33 cellular contexts compared by ENCODE assay signal in genomic region chr14:76662580-76662979, GRCh38.
"Had no signal": no experiment of that assay in that cellular context is flagged by ENCODE, and none has a peak within 500 bp of the region (broad histone marks: within the 10 kb centered on the region; RNA-seq: fewer than 3 reads in every experiment).

No MANE protein-coding gene starts in this region.

- H3K4me1 ChIP-seq: adrenal gland, body of pancreas, breast epithelium had no signal

- H3K4me3 ChIP-seq: adrenal gland, body of pancreas, breast epithelium had no signal

- ATAC-seq: activated CD8-positive, alpha-beta T cell treated with anti-CD3 and anti-CD28 coated beads for 36 hours; activated naive CD4-positive, alpha-beta T cell treated with anti-CD3 and anti-CD28 coated beads, Interleukin-2, amount 50 U/mL, for 72 hours; activated T-cell treated with anti-CD3 and anti-CD28 coated beads, Interleukin-2, amount 50 U/mL, for 4 hours; activated T-cell treated with anti-CD3 and anti-CD28 coated beads, Interleukin-2, amount 50 U/mL, for 72 hours; activated T-helper 17 cell treated with anti-CD3 and anti-CD28 coated beads, Interleukin-2, amount 50 U/mL, for 72 hours; body of pancreas had no signal

- DNase-seq: activated B cell treated with CpG ODN at 0.5 μM for 24 hours; activated CD4-positive, alpha-beta memory T cell treated with anti-CD3 and anti-CD28 coated beads for 36 hours; activated CD4-positive, alpha-beta T cell treated with anti-CD3 and anti-CD28 coated beads for 4 hours; activated CD4-positive, alpha-beta T cell treated with anti-CD3 and anti-CD28 coated beads, Interleukin-2, amount 10 ng/mL, durations not matched to agents 24 days and 14 days; activated CD4-positive, alpha-beta T cell treated with anti-CD3 and anti-CD28 coated beads, Interleukin-2, amount 50 U/mL, for 1 hour; activated CD4-positive, alpha-beta T cell treated with anti-CD3 and anti-CD28 coated beads, Interleukin-2, amount 50 U/mL, for 4 hours; activated CD4-positive, CD25-positive, alpha-beta regulatory T cell treated with anti-CD3 and anti-CD28 coated beads, Interleukin-2, amount 50 U/mL, for 72 hours; activated CD8-positive, alpha-beta memory T cell treated with anti-CD3 and anti-CD28 coated beads, Interleukin-2, amount 50 U/mL, for 4 hours; activated CD8-positive, alpha-beta T cell treated with anti-CD3 and anti-CD28 coated beads for 36 hours; activated effector memory CD4-positive, alpha-beta T cell treated with anti-CD3 and anti-CD28 coated beads, Interleukin-2, amount 50 U/mL, for 16 hours; activated gamma-delta T cell treated with Interleukin-2 at 50 U/mL for 16 hours; activated naive CD4-positive, alpha-beta T cell; activated naive CD4-positive, alpha-beta T cell treated with anti-CD3 and anti-CD28 coated beads for 36 hours; activated naive CD4-positive, alpha-beta T cell treated with anti-CD3 and anti-CD28 coated beads, Interleukin-2, amount 50 U/mL, for 16 hours; activated naive CD8-positive, alpha-beta T cell treated with anti-CD3 and anti-CD28 coated beads for 36 hours; activated T-cell treated with anti-CD3 and anti-CD28 coated beads for 4 hours; activated T-cell treated with anti-CD3 and anti-CD28 coated beads, Interleukin-2, amount 50 U/mL, for 1 hour; activated T-cell treated with anti-CD3 and anti-CD28 coated beads, Interleukin-2, amount 50 U/mL, for 4 hours; activated T-cell treated with anti-CD3 and anti-CD28 coated beads, Interleukin-2, amount 50 U/mL, for 72 hours; adrenal gland; amniotic stem cell; aorta; body of pancreas; brain microvascular endothelial cell; central memory CD4-positive, alpha-beta T cell; SW 1271; T-helper 1 cell; T-helper 2 cell; T-helper 9 cell had no signal

- H3K36me3 ChIP-seq: adrenal gland, brain microvascular endothelial cell, breast epithelium had no signal

- H3K27me3 ChIP-seq: adrenal gland, body of pancreas, brain microvascular endothelial cell, breast epithelium had no signal

- H3K27ac ChIP-seq: adrenal gland, body of pancreas, brain microvascular endothelial cell, breast epithelium, VCaP had no signal
